In genomic region chr9:113501821-113502220, GRCh38 we compare ENCODE assay signal across 20 cellular contexts. TPM values are rescaled to one million over a fixed set of nuclear protein-coding genes. Genes with fewer than 3 reads are reported as not detected.
A peak's percentile ranks its signal among the peaks of the same experiment; 100 is the strongest.
DNase-seq lines count a peak whose midpoint lies in the region; ATAC-seq, FAIRE-seq and TF ChIP-seq lines count a peak whose summit lies in the region.
"Had no signal": no experiment of that assay in that cellular context is flagged by ENCODE, and none has a peak within 500 bp of the region (broad histone marks: within the 10 kb centered on the region; RNA-seq: fewer than 3 reads in every experiment).

No MANE protein-coding gene starts in this region.

- TF ChIP-seq POLR2A in breast epithelium (IDR thresholded peaks at IDR 0.05), result no peak
- no peak for TF ChIP-seq POLR2A in GM12891 (IDR thresholded peaks at IDR 0.05; ENCODE audit: low read depth, low read length)

- H3K4me3 Mint-ChIP-seq in neural progenitor cell (peak overlapping the region; percentile 74), type B pancreatic cell (no peak overlapping the region)
- H3K4me3 Mint-ChIP-seq: activated T-cell treated with anti-CD3 and anti-CD28 coated beads, Interleukin-2, amount 50 U/mL, for 72 hours had no signal

- FAIRE-seq in GM12891 (lab: Jason Lieb, UNC), result no peak

- H3K9ac ChIP-seq in mammary epithelial cell (ENCODE audit: insufficient read depth, low read length) (no peak overlapping the region), neural progenitor cell (no peak overlapping the region)
- H3K9ac ChIP-seq: BLaER1 treated with 17β-estradiol and CSF1 and Interleukin-3, amounts not matched to agents 10 nM and 100 nM had no signal

- H2AFZ ChIP-seq in mammary epithelial cell (ENCODE audit: low read depth, low read length) (no peak overlapping the region), neural progenitor cell (replicated peaks) (no peak overlapping the region)

- no peaks in the 10 kb centered on the region for H4K20me1 ChIP-seq in mammary epithelial cell (ENCODE audit: insufficient read depth, low read length)
- H4K20me1 ChIP-seq in neural progenitor cell (ENCODE audit: low read depth), result peaks cover 31% of the 10 kb centered on the region
- H4K20me1 ChIP-seq: BLaER1 treated with 17β-estradiol and CSF1 and Interleukin-3, amounts not matched to agents 10 nM and 100 nM had no signal

- H3K79me2 ChIP-seq in mammary epithelial cell (ENCODE audit: insufficient read depth, low read length), result no peaks in the 10 kb centered on the region
- no peaks in the 10 kb centered on the region for H3K79me2 ChIP-seq in neural progenitor cell (ENCODE audit: low read depth)

- no peaks in the 10 kb centered on the region for H3K27me3 ChIP-seq in breast epithelium
- no peaks in the 10 kb centered on the region for H3K27me3 ChIP-seq in mammary epithelial cell (ENCODE audit: insufficient read depth, low read length)
- no peaks in the 10 kb centered on the region for H3K27me3 ChIP-seq in neural progenitor cell
- H3K27me3 ChIP-seq: adrenal gland; BLaER1 treated with 17β-estradiol and CSF1 and Interleukin-3, amounts not matched to agents 10 nM and 100 nM; colonic mucosa; SJSA1 had no signal

- H3K9me3 Mint-ChIP-seq in neural progenitor cell, result no peaks in the 10 kb centered on the region
- no peaks in the 10 kb centered on the region for H3K9me3 Mint-ChIP-seq in type B pancreatic cell
- H3K9me3 Mint-ChIP-seq: activated T-cell treated with anti-CD3 and anti-CD28 coated beads, Interleukin-2, amount 50 U/mL, for 72 hours had no signal

- intact Hi-C loops in breast epithelium (cut with DNase I; ENCODE audit: low total_unique reads), result no loop called here
- intact Hi-C loops in mammary epithelial cell (cut with micrococcal nuclease), result no loop called here

- H3K36me3 ChIP-seq in breast epithelium (no peaks in the 10 kb centered on the region), mammary epithelial cell (ENCODE audit: insufficient read depth, low read length) (no peaks in the 10 kb centered on the region), neural progenitor cell (no peaks in the 10 kb centered on the region)
- H3K36me3 ChIP-seq: BLaER1 treated with 17β-estradiol and CSF1 and Interleukin-3, amounts not matched to agents 10 nM and 100 nM; colonic mucosa; SJSA1 had no signal

- no peak overlapping the region for H3K4me2 ChIP-seq in mammary epithelial cell (ENCODE audit: insufficient read depth, low read depth, low read length)
- peak overlapping the region; percentile 41 for H3K4me2 ChIP-seq in neural progenitor cell
- H3K4me2 ChIP-seq: BLaER1 treated with 17β-estradiol and CSF1 and Interleukin-3, amounts not matched to agents 10 nM and 100 nM had no signal

- H3K27me3 Mint-ChIP-seq in neural progenitor cell (ENCODE audit: insufficient read depth, low read depth) (peaks cover 9% of the 10 kb centered on the region), type B pancreatic cell (peaks cover 3% of the 10 kb centered on the region)

- H3K36me3 Mint-ChIP-seq in neural progenitor cell (peaks cover 4% of the 10 kb centered on the region), type B pancreatic cell (peaks cover 3% of the 10 kb centered on the region)

- in situ Hi-C loops in mammary epithelial cell (cut with MboI; ENCODE audit: low sequenced_read_pairs in 2 of 2), result no loop called here

- H3K27ac ChIP-seq in breast epithelium (peak overlapping the region in 1 of 2 donors; percentile 30), mammary epithelial cell (ENCODE audit: insufficient read depth, low read depth, low read length) (no peak overlapping the region), neural progenitor cell (no peak overlapping the region)
- H3K27ac ChIP-seq: BLaER1 treated with 17β-estradiol and CSF1 and Interleukin-3, amounts not matched to agents 10 nM and 100 nM; colonic mucosa; SJSA1 had no signal

- dilution Hi-C loops in mammary epithelial cell (cut with HindIII; ENCODE audit: low sequenced_read_pairs), result loop anchor here (5.0 kb wide), 1 partner anchor 165 kb away; no protein-coding TSS in a partner anchor

- H3K9me3 ChIP-seq in breast epithelium, result no peaks in the 10 kb centered on the region
- no peaks in the 10 kb centered on the region for H3K9me3 ChIP-seq in mammary epithelial cell (replicated peaks; ENCODE audit: insufficient read depth, low read length)
- no peaks in the 10 kb centered on the region for H3K9me3 ChIP-seq in neural progenitor cell (ENCODE audit: low read depth)
- H3K9me3 ChIP-seq: adrenal gland; BLaER1 treated with 17β-estradiol and CSF1 and Interleukin-3, amounts not matched to agents 10 nM and 100 nM; colonic mucosa; SJSA1 had no signal

- H3K4me3 ChIP-seq in breast epithelium (peak overlapping the region; percentile 32 to 52 (median 40)), mammary epithelial cell (replicated peaks in 1 of 3; ENCODE audit: insufficient read depth in 1 of 3, low read depth in 2 of 3, low read length in 3 of 3) (no peak overlapping the region), fibroblast of pulmonary artery (replicated peaks; ENCODE audit: low read depth, low read length) (peak overlapping the region; percentile 25), neural progenitor cell (no peak overlapping the region)
- H3K4me3 ChIP-seq: BLaER1 treated with 17β-estradiol and CSF1 and Interleukin-3, amounts not matched to agents 10 nM and 100 nM; colonic mucosa; SJSA1 had no signal

- H3K4me1 ChIP-seq in breast epithelium (no peaks in the 10 kb centered on the region), mammary epithelial cell (ENCODE audit: insufficient read depth, low read length) (no peaks in the 10 kb centered on the region), neural progenitor cell (peaks cover 34% of the 10 kb centered on the region)
- H3K4me1 ChIP-seq: colonic mucosa had no signal

- WGBS in mammary epithelial cell (ENCODE audit: low coverage, missing lambda C conversion rate), result 96% methylated on average over 5 of the region's 5 CpGs

- CTCF ChIA-PET in mammary epithelial cell (lab: Charles Lee; ENCODE audit: low non-redundant PET), result interaction anchor here (0.7 kb wide), 1 partner anchor 212 kb away, joined by 3 read pairs; no protein-coding TSS in a partner anchor

- TF ChIP-seq CTCF in breast epithelium (IDR thresholded peaks at IDR 0.05) (no peak), mammary epithelial cell (conservative IDR thresholded peaks at IDR 0.05 in 1 of 2, IDR thresholded peaks at IDR 0.05 in 1 of 2; ENCODE audit: extremely low read depth in 1 of 2, insufficient read depth in 1 of 2, low read depth in 1 of 2, low read length in 2 of 2) (no peak), fibroblast of pulmonary artery (IDR thresholded peaks at IDR 0.05; ENCODE audit: low read length, missing control alignments) (no peak), neural progenitor cell (IDR thresholded peaks at IDR 0.05) (no peak), type B pancreatic cell (conservative IDR thresholded peaks at IDR 0.05) (no peak)

- no peak for ATAC-seq in GM18511 (IDR thresholded peaks at IDR 0.05; ENCODE audit: unreplicated experiment)
- no peak for ATAC-seq in GM18870 (IDR thresholded peaks at IDR 0.05; ENCODE audit: unreplicated experiment)
- ATAC-seq: activated T-cell treated with anti-CD3 and anti-CD28 coated beads, Interleukin-2, amount 50 U/mL, for 72 hours had no signal

- DNase-seq in breast epithelium (ENCODE audit: low spot score in 2 of 2), result no peak
- DNase-seq in mammary epithelial cell, result no peak
- no peak for DNase-seq in fibroblast of pulmonary artery (ENCODE audit: low read depth)
- no peak for DNase-seq in neural progenitor cell (ENCODE audit: low spot score)
- no peak for DNase-seq in type B pancreatic cell (ENCODE audit: extremely low spot score, unreplicated experiment)
- DNase-seq in GM12891 (ENCODE audit: insufficient read length, low spot score), result no peak
- DNase-seq: 8988T; activated CD4-positive, alpha-beta T cell treated with anti-CD3 and anti-CD28 coated beads for 4 hours; activated T-cell treated with anti-CD3 and anti-CD28 coated beads, Interleukin-2, amount 50 U/mL, for 72 hours; colonic mucosa; NCI-H2029; NCI-H510A treated with DMSO at 0.1 percent for 48 hours; stimulated activated CD4-positive, alpha-beta T cell treated with anti-CD3 and anti-CD28 coated beads, Interleukin-2, amount 100 ng/mL, for 24 hours; stimulated activated CD8-positive, alpha-beta memory T cell treated with anti-CD3 and anti-CD28 coated beads, Interleukin-4, amount 100 ng/mL, for 48 hours; T1000 had no signal

- peaks cover 23% of the 10 kb centered on the region for H3F3A ChIP-seq in neural progenitor cell (ENCODE audit: low read depth)

- BruUV-seq in mammary epithelial cell (replicated peaks; lab: Mats Ljungman, UMichigan), result no TSS peak

- H3K27ac Mint-ChIP-seq in neural progenitor cell (peak overlapping the region; percentile 100), type B pancreatic cell (peak overlapping the region; percentile 61)
- H3K27ac Mint-ChIP-seq: activated T-cell treated with anti-CD3 and anti-CD28 coated beads, Interleukin-2, amount 50 U/mL, for 72 hours had no signal

- H3K4me1 Mint-ChIP-seq in neural progenitor cell, result peaks cover 68% of the 10 kb centered on the region
- H3K4me1 Mint-ChIP-seq in type B pancreatic cell (ENCODE audit: unreplicated experiment), result peaks cover 33% of the 10 kb centered on the region

TF ChIP-seq in GM12891, 5 proteins besides CTCF, POLR2A, EP300 and RAD21:
- TF ChIP-seq POLR2AphosphoS5 (IDR thresholded peaks at IDR 0.05; ENCODE audit: low read depth, low read length), result no peak
- no peak for TF ChIP-seq TAF1 (IDR thresholded peaks at IDR 0.05; ENCODE audit: low read depth, low read length)
- TF ChIP-seq PAX5 (IDR thresholded peaks at IDR 0.05; ENCODE audit: insufficient read depth, low read length, severe bottlenecking), result no peak
- no peak for TF ChIP-seq POU2F2 (IDR thresholded peaks at IDR 0.05; ENCODE audit: low read depth, low read length)
- TF ChIP-seq SPI1 (IDR thresholded peaks at IDR 0.05; ENCODE audit: low read depth, low read length), result no peak
TF ChIP-seq in GM12891: peak in this region for 0.

RNA-seq across cellular contexts. Expression of gene RGS3, which starts 38.3 kb away (rescaled TPM):
- total RNA-seq in breast epithelium (10 to 100 TPM; 31.7 to 49.0 (median 35.4) TPM), mammary epithelial cell (10 to 100 TPM; 52.2 to 63.5 TPM), neural progenitor cell (ENCODE audit: low replicate concordance) (30.3 and 39.9 TPM in 2 replicates), type B pancreatic cell (ENCODE audit: low replicate concordance) (9.6 and 29.9 TPM in 2 replicates)
- polyA plus RNA-seq in mammary epithelial cell, result 48.0 TPM
- polyA minus RNA-seq in mammary epithelial cell, result 48.2 TPM
- polyA plus RNA-seq in GM12891 (2012; ENCODE audit: low read depth, missing spikeins), result 37.2 TPM

Comparison
In these comparisons a context has a peak if more than half of its experiments do, and no peak if none do; other contexts are left out.
1. H3K4me3 ChIP-seq: peak in breast epithelium (3 of 3) and fibroblast of pulmonary artery (single experiment); none in mammary epithelial cell (0 of 3) and neural progenitor cell (single experiment).